8 cellular contexts compared by ENCODE assay signal in the genomic region with DNA sequence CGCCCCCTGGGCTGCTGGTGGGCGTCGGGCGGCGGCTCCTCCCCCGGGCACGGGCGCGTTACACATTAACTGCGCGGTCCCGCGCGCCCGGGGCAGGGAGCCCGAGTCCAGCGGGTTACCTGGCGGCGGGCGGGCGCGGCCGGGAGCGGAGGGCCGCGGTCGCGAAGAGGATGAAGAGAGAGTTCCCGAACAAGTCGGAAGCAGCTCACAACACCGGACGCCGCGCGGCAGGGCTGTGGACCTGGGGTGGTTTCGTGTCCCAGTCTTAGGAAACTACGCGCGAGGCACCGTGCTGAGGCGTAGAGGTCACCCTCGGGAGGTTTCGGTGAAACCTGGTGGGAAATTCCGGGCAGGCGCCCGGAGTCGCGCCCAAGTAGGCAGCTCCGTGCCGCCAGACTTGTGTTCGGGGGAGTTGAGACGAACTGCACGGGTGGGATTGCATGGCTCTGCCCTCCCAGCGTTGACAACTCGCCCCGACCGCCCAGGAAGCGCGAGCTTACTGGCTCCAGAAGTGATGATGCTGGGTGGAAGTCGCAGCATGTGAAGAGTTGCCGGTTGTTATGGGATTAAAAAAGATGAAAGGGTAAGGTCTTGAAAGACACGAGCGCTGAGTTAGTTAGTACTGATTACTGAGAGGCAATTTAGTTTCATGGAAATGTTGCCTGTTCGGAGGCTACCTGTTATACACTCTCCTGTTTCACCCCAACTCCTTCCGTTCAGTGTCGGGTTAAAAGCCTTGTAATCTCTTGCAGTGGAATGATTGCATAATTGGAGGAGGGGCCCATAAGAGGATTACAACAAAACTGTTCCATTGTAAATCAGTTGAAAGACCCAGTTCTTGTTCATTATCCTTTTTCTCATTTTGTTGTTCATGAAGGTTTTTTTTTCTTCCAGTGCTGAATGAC. TPM values are rescaled to one million over a fixed set of nuclear protein-coding genes. Genes with fewer than 3 reads are reported as not detected.
DNase-seq lines count a peak whose midpoint lies in the region; ATAC-seq, FAIRE-seq and TF ChIP-seq lines count a peak whose summit lies in the region.

No MANE protein-coding gene starts in this region.

- ATAC-seq in A549: peak; percentile 63 to 64
- peak; percentile 42 for ATAC-seq in GM18868 (IDR thresholded peaks at IDR 0.05; ENCODE audit: unreplicated experiment)
- ATAC-seq in HG03108 (IDR thresholded peaks at IDR 0.05; ENCODE audit: unreplicated experiment): peak; percentile 33
- peak; percentile 36 for ATAC-seq in activated CD4-positive, alpha-beta T cell treated with anti-CD3 and anti-CD28 coated beads for 36 hours
- ATAC-seq in left lobe of liver: peak; percentile 82

- whole genome bisulfite sequencing in A549 (ENCODE audit: missing lambda C conversion rate): 4% methylated on average over 24 of the region's 66 CpGs

- H3K9me3 Mint-ChIP-seq in activated CD4-positive, alpha-beta T cell treated with anti-CD3 and anti-CD28 coated beads for 36 hours (ENCODE audit: low read depth): no peaks in the 10 kb centered on the region

- intact Hi-C loops in activated CD4-positive, alpha-beta T cell treated with anti-CD3 and anti-CD28 coated beads for 36 hours (cut with DNase I, micrococcal nuclease): loop anchor here (1.0 to 10.0 kb wide), 7 partner anchors 155 to 1923 kb away; partner anchors contain the start of genes CCT2 (in 1 of the 2), CPSF6 (in 1 of the 2), KCNMB4 (in 1 of the 2) and NUP107 (in 1 of the 2)
- intact Hi-C loops in colonic mucosa (cut with DNase I): no loop called here

- no peaks in the 10 kb centered on the region for H3K27me3 ChIP-seq in colonic mucosa

- TF ChIP-seq POLR2A in A549 (IDR thresholded peaks at IDR 0.05; ENCODE audit: low read length): no peak

- TF ChIP-seq RAD21 in A549 (conservative IDR thresholded peaks at IDR 0.05 in 1 of 2, IDR thresholded peaks at IDR 0.05 in 1 of 2): no peak

- H3K9ac ChIP-seq in colonic mucosa (ENCODE audit: low read depth in 2 of 2, low read length in 2 of 2): peak overlapping the region; percentile 84 to 89

- peak overlapping the region; percentile 62 for H3K27ac Mint-ChIP-seq in activated CD4-positive, alpha-beta T cell treated with anti-CD3 and anti-CD28 coated beads for 36 hours

- DNase-seq in A549 (ENCODE audit: low read depth in 1 of 2, low spot score in 1 of 2) (peak; percentile 28 to 48), NCI-H345 (lab: John Stamatoyannopoulos, UW) (peak; percentile 55), colonic mucosa (peak; percentile 73), left lobe of liver (ENCODE audit: low spot score) (peak; percentile 81)
- DNase-seq in activated CD4-positive, alpha-beta T cell treated with anti-CD3 and anti-CD28 coated beads for 36 hours: peak; percentile 73
- peak; percentile 33 to 43 for DNase-seq in stimulated activated CD4-positive, alpha-beta T cell treated with anti-CD3 and anti-CD28 coated beads, Interleukin-2, amount 100 ng/mL, for 48 hours

- H3K4me1 ChIP-seq in A549 (peaks cover 12% of the 10 kb centered on the region), colonic mucosa (no peaks in the 10 kb centered on the region)

- H3K4me3 ChIP-seq in A549 (peak overlapping the region; percentile 88), colonic mucosa (peak overlapping the region; percentile 85)

- CTCF ChIA-PET in A549 (lab: Yijun Ruan, JAX): interaction anchor here (1.6 to 1.9 kb wide), 2 partner anchors 9 to 19 kb away, joined by 3 to 4 read pairs; no protein-coding TSS in a partner anchor
- CTCF ChIA-PET in activated CD4-positive, alpha-beta T cell treated with anti-CD3 and anti-CD28 coated beads for 36 hours (lab: Charles Lee): interaction anchor here (0.6 to 1.6 kb wide), 6 partner anchors 18 to 407 kb away, joined by 3 to 4 read pairs (median 4); no protein-coding TSS in a partner anchor

- no peaks in the 10 kb centered on the region for H3K36me3 Mint-ChIP-seq in activated CD4-positive, alpha-beta T cell treated with anti-CD3 and anti-CD28 coated beads for 36 hours (ENCODE audit: low read depth)

- H3K4me3 Mint-ChIP-seq in activated CD4-positive, alpha-beta T cell treated with anti-CD3 and anti-CD28 coated beads for 36 hours: peak overlapping the region; percentile 79

- peaks cover 26% of the 10 kb centered on the region for H3K4me1 Mint-ChIP-seq in activated CD4-positive, alpha-beta T cell treated with anti-CD3 and anti-CD28 coated beads for 36 hours

- H3K27ac ChIP-seq in A549: peak overlapping the region; percentile 83 to 91
- peak overlapping the region; percentile 94 for H3K27ac ChIP-seq in colonic mucosa

- peaks cover 3% of the 10 kb centered on the region for H3K27me3 Mint-ChIP-seq in activated CD4-positive, alpha-beta T cell treated with anti-CD3 and anti-CD28 coated beads for 36 hours

- FAIRE-seq in A549 (lab: Jason Lieb, UNC): no peak

- no peaks in the 10 kb centered on the region for H3K36me3 ChIP-seq in colonic mucosa

- no peak for TF ChIP-seq EP300 in A549 (IDR thresholded peaks at IDR 0.05)

- peak overlapping the region; percentile 86 for H3K4me2 ChIP-seq in A549

- POLR2A ChIA-PET in A549 (lab: Yijun Ruan, JAX): no interaction called here
- POLR2A ChIA-PET in activated CD4-positive, alpha-beta T cell treated with anti-CD3 and anti-CD28 coated beads for 36 hours (lab: Charles Lee): no interaction called here

- TF ChIP-seq CTCF in A549 (IDR thresholded peaks at IDR 0.05): no peak
- TF ChIP-seq CTCF in colonic mucosa (IDR thresholded peaks at IDR 0.05): no peak

- H3K9me3 ChIP-seq in A549: no peaks in the 10 kb centered on the region
- H3K9me3 ChIP-seq in colonic mucosa: no peaks in the 10 kb centered on the region

TF ChIP-seq in A549, 52 proteins besides CTCF, POLR2A, EP300 and RAD21:
- TF ChIP-seq BCL3 (IDR thresholded peaks at IDR 0.05) (0 out of 3 replicates have a peak, but pooled peaks have one; percentile 0), SMC3 (IDR thresholded peaks at IDR 0.05) (no peak), RNF2 (IDR thresholded peaks at IDR 0.05; ENCODE audit: borderline replicate concordance, low read depth) (peak; percentile 66; the same call in 1 of the 2 replicates), CEBPB (IDR thresholded peaks at IDR 0.05) (peak; percentile 70 to 88; a peak in 3 of 4 replicates)
- TF ChIP-seq, protein P1, sequence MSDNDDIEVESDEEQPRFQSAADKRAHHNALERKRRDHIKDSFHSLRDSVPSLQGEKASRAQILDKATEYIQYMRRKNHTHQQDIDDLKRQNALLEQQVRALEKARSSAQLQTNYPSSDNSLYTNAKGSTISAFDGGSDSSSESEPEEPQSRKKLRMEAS (IDR thresholded peaks at IDR 0.05): peak; percentile 38

RNA-seq across cellular contexts. Expression of gene RAB3IP, which starts 0.9 kb away (rescaled TPM):
- 46.4 and 47.9 TPM in 2 replicates for polyA plus RNA-seq in A549 (2011; rRNA removed)
- 6.8 and 6.9 TPM in 2 replicates for polyA plus RNA-seq in A549 (2012; cell fraction: cytosol; rRNA removed)
- 3.6 and 5.8 TPM in 2 replicates for polyA plus RNA-seq in A549 (2012; cell fraction: nucleus; rRNA removed)
- polyA plus RNA-seq in A549 (2017; fragmentation: RNase III; extraction: RNeasy Plus Mini Kit Qiagen cat#74134 plus additional on column Dnase treatment): 11.5 to 14.2 TPM (median 12.1 TPM) in 3 replicates
- polyA minus RNA-seq in A549 (2011; rRNA and poly(A)+ RNA removed): 22.1 and 23.5 TPM in 2 replicates
- 10 to 100 TPM; 30.7 to 39.9 TPM for total RNA-seq in activated CD4-positive, alpha-beta T cell treated with anti-CD3 and anti-CD28 coated beads for 36 hours
- total RNA-seq in colonic mucosa: 10 to 100 TPM; 34.5 to 43.6 TPM
- total RNA-seq in left lobe of liver: 13.1 TPM

RNA-seq across cellular contexts. Expression of gene BEST3, which starts 40.4 kb away (rescaled TPM):
- polyA plus RNA-seq in A549 (2011; rRNA removed) (0.57 and 0.61 TPM in 2 replicates), A549 (2017; fragmentation: RNase III; extraction: RNeasy Plus Mini Kit Qiagen cat#74134 plus additional on column Dnase treatment) (0.78 to 1.2 TPM (median 0.93 TPM) in 3 replicates)
- 0.27 and 0.32 TPM in 2 replicates for polyA plus RNA-seq in A549 (2012; cell fraction: cytosol; rRNA removed)
- polyA plus RNA-seq in A549 (2012; cell fraction: nucleus; rRNA removed): 0.20 and 0.27 TPM in 2 replicates
- polyA minus RNA-seq in A549 (2011; rRNA and poly(A)+ RNA removed): 0.78 and 0.79 TPM in 2 replicates
- not detected for total RNA-seq in activated CD4-positive, alpha-beta T cell treated with anti-CD3 and anti-CD28 coated beads for 36 hours
- total RNA-seq in colonic mucosa (not detected), left lobe of liver (not detected)

Comparison
In these comparisons a context has a peak if more than half of its experiments do, and no peak if none do; other contexts are left out.
1. Peak in every context shown above with its lines: DNase-seq, ATAC-seq, H3K4me3 ChIP-seq and H3K27ac ChIP-seq.